In genomic region chr11:118095967-118096367, GRCh38 we compare ENCODE assay signal across 22 cellular contexts. TPM values are rescaled to one million over a fixed set of nuclear protein-coding genes. Genes with fewer than 3 reads are reported as not detected.
"Had no signal": no experiment of that assay in that cellular context is flagged by ENCODE, and none has a peak within 500 bp of the region (broad histone marks: within the 10 kb centered on the region; RNA-seq: fewer than 3 reads in every experiment).

No MANE protein-coding gene starts in this region.

- H3K27me3 ChIP-seq: MG63, SJSA1 had no signal

- DNase-seq: Karpas-422, KG1, MG63, NCI-H1092, NCI-H1105 treated with DMSO at 0.1 percent for 48 hours, NCI-H1417 treated with DMSO at 0.1 percent for 48 hours, NCI-H146, NCI-H1694 treated with DMSO at 0.1 percent for 48 hours, NCI-H1930, NCI-H2081, NCI-H2107, NCI-H2227 treated with DMSO at 0.1 percent for 48 hours, NCI-H524, NCI-H526 treated with DMSO at 0.1 percent for 48 hours, NCI-H748 treated with DMSO at 0.1 percent for 48 hours, Right ventricle myocardium superior, RPMI8226, SIG-M5 had no signal

- H3K36me3 ChIP-seq: MG63, SJSA1 had no signal

- H3K9me3 ChIP-seq: MG63, SJSA1 had no signal

- H3K4me3 ChIP-seq: MG63, SJSA1, SK-N-MC had no signal

- H3K4me1 ChIP-seq: SJSA1 had no signal

- H3K27ac ChIP-seq: HL-60, SJSA1, SK-N-MC had no signal

RNA-seq across cellular contexts. Expression of gene SMIM35, which starts 9.2 kb away (rescaled TPM):
- total RNA-seq: NCI-H460, Right ventricle myocardium superior, SJSA1 had no signal

RNA-seq across cellular contexts. Expression of gene TMPRSS4, which starts 19.1 kb away (rescaled TPM):
- total RNA-seq: NCI-H460, Right ventricle myocardium superior, SJSA1 had no signal

RNA-seq across cellular contexts. Expression of gene SCN4B, which starts 56.7 kb away (rescaled TPM):
- total RNA-seq: NCI-H460, SJSA1 had no signal
